ENCODE assay signal across 18 cellular contexts in genomic region chr5:169423580-169424278, GRCh38.
"Had no signal": no experiment of that assay in that cellular context is flagged by ENCODE, and none has a peak within 500 bp of the region (broad histone marks: within the 10 kb centered on the region; RNA-seq: fewer than 3 reads in every experiment).

No MANE protein-coding gene starts in this region.

- H3K4me1 ChIP-seq: adrenal gland, lower lobe of right lung, spleen had no signal

- H3K27ac ChIP-seq: adrenal gland, coronary artery, lower lobe of right lung, neutrophil, pancreas, spleen, thoracic aorta, WERI-Rb-1 had no signal

- H3K9me3 ChIP-seq: adrenal gland, lower lobe of right lung, neutrophil, pancreas, spleen, thoracic aorta had no signal

- ATAC-seq: lower lobe of right lung; natural killer cell; pancreas; stimulated activated memory B cell treated with anti-CD40 and anti-IgM and Interleukin-4, amounts not matched to agents 10 μg/mL and 1 μg/mL and 100 μg/mL, for 72 hours had no signal

- H3K4me3 ChIP-seq: adrenal gland, coronary artery, lower lobe of right lung, pancreas, spleen, thoracic aorta had no signal

- H3K27ac Mint-ChIP-seq: activated naive CD4-positive, alpha-beta T cell treated with anti-CD3 and anti-CD28 coated beads, Interleukin-2, amount 50 U/mL, for 72 hours; activated T-cell treated with anti-CD3 and anti-CD28 coated beads, Interleukin-2, amount 50 U/mL, for 72 hours; natural killer cell; stimulated activated memory B cell treated with anti-CD40 and anti-IgM and Interleukin-4, amounts not matched to agents 10 μg/mL and 1 μg/mL and 100 μg/mL, for 72 hours had no signal

- H3K27me3 ChIP-seq: adrenal gland, neutrophil, pancreas, spleen had no signal

- H3K36me3 ChIP-seq: adrenal gland, lower lobe of right lung, neutrophil, pancreas, spleen, thoracic aorta, WERI-Rb-1 had no signal

- H3K4me1 Mint-ChIP-seq: central memory CD8-positive, alpha-beta T cell; natural killer cell; stimulated activated memory B cell treated with anti-CD40 and anti-IgM and Interleukin-4, amounts not matched to agents 10 μg/mL and 1 μg/mL and 100 μg/mL, for 72 hours had no signal

- H3K9me3 Mint-ChIP-seq: activated naive CD4-positive, alpha-beta T cell treated with anti-CD3 and anti-CD28 coated beads, Interleukin-2, amount 50 U/mL, for 72 hours; activated T-cell treated with anti-CD3 and anti-CD28 coated beads, Interleukin-2, amount 50 U/mL, for 72 hours; central memory CD8-positive, alpha-beta T cell; natural killer cell; stimulated activated memory B cell treated with anti-CD40 and anti-IgM and Interleukin-4, amounts not matched to agents 10 μg/mL and 1 μg/mL and 100 μg/mL, for 72 hours had no signal

- H3K36me3 Mint-ChIP-seq: activated naive CD4-positive, alpha-beta T cell treated with anti-CD3 and anti-CD28 coated beads, Interleukin-2, amount 50 U/mL, for 72 hours; natural killer cell; stimulated activated memory B cell treated with anti-CD40 and anti-IgM and Interleukin-4, amounts not matched to agents 10 μg/mL and 1 μg/mL and 100 μg/mL, for 72 hours had no signal

- DNase-seq: activated CD4-positive, alpha-beta T cell treated with anti-CD3 and anti-CD28 coated beads for 1 hour; activated CD8-positive, alpha-beta memory T cell treated with anti-CD3 and anti-CD28 coated beads for 24 hours; activated CD8-positive, alpha-beta memory T cell treated with anti-CD3 and anti-CD28 coated beads, Interleukin-2, amount 50 U/mL, for 48 hours; activated effector memory CD4-positive, alpha-beta T cell treated with anti-CD3 and anti-CD28 coated beads, Interleukin-2, amount 50 U/mL, for 16 hours; activated T-cell treated with anti-CD3 and anti-CD28 coated beads, Interleukin-2, amount 50 U/mL, for 72 hours; adrenal gland; lower lobe of right lung; natural killer cell; pancreas; spleen; stimulated activated CD4-positive, alpha-beta T cell treated with anti-CD3 and anti-CD28 coated beads, Interleukin-4, amount 100 ng/mL, for 4 hours; WERI-Rb-1 had no signal

- H3K4me3 Mint-ChIP-seq: activated T-cell treated with anti-CD3 and anti-CD28 coated beads, Interleukin-2, amount 50 U/mL, for 72 hours; central memory CD8-positive, alpha-beta T cell; natural killer cell; stimulated activated memory B cell treated with anti-CD40 and anti-IgM and Interleukin-4, amounts not matched to agents 10 μg/mL and 1 μg/mL and 100 μg/mL, for 72 hours had no signal

- H3K27me3 Mint-ChIP-seq: stimulated activated memory B cell treated with anti-CD40 and anti-IgM and Interleukin-4, amounts not matched to agents 10 μg/mL and 1 μg/mL and 100 μg/mL, for 72 hours had no signal
